Comparison of ENCODE assay signal across 1 cellular context in genomic region chr5:140338918-140339317, GRCh38.
A peak's percentile ranks its signal among the peaks of the same experiment; 100 is the strongest.
TF ChIP-seq lines count a peak whose summit lies in the region.

No MANE protein-coding gene starts in this region.

TF ChIP-seq in IMR-90, 13 proteins besides CTCF, POLR2A, EP300 and RAD21:
- no peak for TF ChIP-seq FOS (IDR thresholded peaks at IDR 0.05; ENCODE audit: low read depth, low read length)
- 0 out of 2 replicates have a peak, but pooled peaks have one; percentile 37 for TF ChIP-seq CEBPB (IDR thresholded peaks at IDR 0.05; ENCODE audit: low read depth, low read length)
- no peak for TF ChIP-seq SMC3 (IDR thresholded peaks at IDR 0.05; ENCODE audit: low read depth, low read length)
- TF ChIP-seq MAFK (IDR thresholded peaks at IDR 0.05; ENCODE audit: low read depth, low read length), result no peak
- TF ChIP-seq BHLHE40 (IDR thresholded peaks at IDR 0.05; ENCODE audit: low read depth, low read length), result no peak
